In genomic region chr2:219209818-219210571, GRCh38 we compare ENCODE assay signal across 13 cellular contexts. TPM values are rescaled to one million over a fixed set of nuclear protein-coding genes. Genes with fewer than 3 reads are reported as not detected.
DNase-seq lines count a peak whose midpoint lies in the region; ATAC-seq and TF ChIP-seq lines count a peak whose summit lies in the region.
"Had no signal": no experiment of that assay in that cellular context is flagged by ENCODE, and none has a peak within 500 bp of the region (broad histone marks: within the 10 kb centered on the region; RNA-seq: fewer than 3 reads in every experiment).

No MANE protein-coding gene starts in this region.

- H3K9me3 Mint-ChIP-seq in activated T-cell treated with anti-CD3 and anti-CD28 coated beads, Interleukin-2, amount 50 U/mL, for 72 hours: no peaks in the 10 kb centered on the region
- no peaks in the 10 kb centered on the region for H3K9me3 Mint-ChIP-seq in activated T-cell treated with anti-CD3 and anti-CD28 coated beads, Interleukin-2, amount 50 U/mL, for 4 hours
- no peaks in the 10 kb centered on the region for H3K9me3 Mint-ChIP-seq in stimulated activated memory B cell treated with anti-CD40 and anti-IgM and Interleukin-4, amounts not matched to agents 10 μg/mL and 1 μg/mL and 100 μg/mL, for 72 hours

- peak overlapping the region; percentile 74 for H3K27ac Mint-ChIP-seq in activated T-cell treated with anti-CD3 and anti-CD28 coated beads, Interleukin-2, amount 50 U/mL, for 72 hours
- peak overlapping the region; percentile 40 for H3K27ac Mint-ChIP-seq in stimulated activated memory B cell treated with anti-CD40 and anti-IgM and Interleukin-4, amounts not matched to agents 10 μg/mL and 1 μg/mL and 100 μg/mL, for 72 hours

- no peak overlapping the region for H3K9ac ChIP-seq in SK-N-MC (ENCODE audit: insufficient read length)
- no peak overlapping the region for H3K9ac ChIP-seq in colonic mucosa (ENCODE audit: low read depth in 2 of 2, low read length in 2 of 2)

- H3K4me3 Mint-ChIP-seq in activated T-cell treated with anti-CD3 and anti-CD28 coated beads, Interleukin-2, amount 50 U/mL, for 72 hours: no peak overlapping the region
- H3K4me3 Mint-ChIP-seq in activated T-cell treated with anti-CD3 and anti-CD28 coated beads, Interleukin-2, amount 50 U/mL, for 4 hours: no peak overlapping the region
- H3K4me3 Mint-ChIP-seq in stimulated activated memory B cell treated with anti-CD40 and anti-IgM and Interleukin-4, amounts not matched to agents 10 μg/mL and 1 μg/mL and 100 μg/mL, for 72 hours: no peak overlapping the region

- H3K4me1 Mint-ChIP-seq in activated T-cell treated with anti-CD3 and anti-CD28 coated beads, Interleukin-2, amount 50 U/mL, for 72 hours (ENCODE audit: low read depth): peaks cover 52% of the 10 kb centered on the region
- H3K4me1 Mint-ChIP-seq in activated T-cell treated with anti-CD3 and anti-CD28 coated beads, Interleukin-2, amount 50 U/mL, for 4 hours (ENCODE audit: low read depth): peaks cover 32% of the 10 kb centered on the region
- H3K4me1 Mint-ChIP-seq in stimulated activated memory B cell treated with anti-CD40 and anti-IgM and Interleukin-4, amounts not matched to agents 10 μg/mL and 1 μg/mL and 100 μg/mL, for 72 hours: peaks cover 14% of the 10 kb centered on the region

- no peaks in the 10 kb centered on the region for H3K27me3 ChIP-seq in colonic mucosa
- H3K27me3 ChIP-seq: ovary had no signal

- TF ChIP-seq CTCF in colonic mucosa (IDR thresholded peaks at IDR 0.05): no peak

- H3K4me1 ChIP-seq in colonic mucosa: no peaks in the 10 kb centered on the region

- no peak for ATAC-seq in activated T-cell treated with anti-CD3 and anti-CD28 coated beads, Interleukin-2, amount 50 U/mL, for 72 hours (replicated peaks in 1 of 2)
- ATAC-seq in activated T-cell treated with anti-CD3 and anti-CD28 coated beads, Interleukin-2, amount 50 U/mL, for 4 hours: no peak
- no peak for ATAC-seq in stimulated activated memory B cell treated with anti-CD40 and anti-IgM and Interleukin-4, amounts not matched to agents 10 μg/mL and 1 μg/mL and 100 μg/mL, for 72 hours

- H3K4me3 ChIP-seq in SK-N-MC (no peak overlapping the region), colonic mucosa (no peak overlapping the region)
- H3K4me3 ChIP-seq: ovary had no signal

- DNase-seq in activated T-cell treated with anti-CD3 and anti-CD28 coated beads, Interleukin-2, amount 50 U/mL, for 72 hours: no peak
- no peak for DNase-seq in activated T-cell treated with anti-CD3 and anti-CD28 coated beads, Interleukin-2, amount 50 U/mL, for 4 hours
- DNase-seq in SK-N-MC (ENCODE audit: low read depth, low spot score) (no peak), colonic mucosa (peak; percentile 16), SHP77 treated with DMSO at 0.1 percent for 48 hours (lab: John Stamatoyannopoulos, UW) (no peak), COLO668 (lab: John Stamatoyannopoulos, UW; ENCODE audit: unreplicated experiment) (no peak), NCI-H2171 treated with DMSO at 0.1 percent for 48 hours (lab: John Stamatoyannopoulos, UW) (no peak)
- DNase-seq: cortex of kidney, DND-41, NCI-H2081, NCI-H82 had no signal

- peaks cover 64% of the 10 kb centered on the region for H3K36me3 ChIP-seq in SK-N-MC (ENCODE audit: insufficient read depth, low read length)
- H3K36me3 ChIP-seq in colonic mucosa: no peaks in the 10 kb centered on the region
- H3K36me3 ChIP-seq: ovary had no signal

- peak overlapping the region; percentile 54 for H3K27ac ChIP-seq in SK-N-MC
- H3K27ac ChIP-seq in colonic mucosa: no peak overlapping the region
- H3K27ac ChIP-seq: ovary had no signal

- H3K27me3 Mint-ChIP-seq in activated T-cell treated with anti-CD3 and anti-CD28 coated beads, Interleukin-2, amount 50 U/mL, for 72 hours (ENCODE audit: low read depth): no peaks in the 10 kb centered on the region
- no peaks in the 10 kb centered on the region for H3K27me3 Mint-ChIP-seq in activated T-cell treated with anti-CD3 and anti-CD28 coated beads, Interleukin-2, amount 50 U/mL, for 4 hours (ENCODE audit: low read depth)
- H3K27me3 Mint-ChIP-seq in stimulated activated memory B cell treated with anti-CD40 and anti-IgM and Interleukin-4, amounts not matched to agents 10 μg/mL and 1 μg/mL and 100 μg/mL, for 72 hours: no peaks in the 10 kb centered on the region

- H3K9me3 ChIP-seq in SK-N-MC (ENCODE audit: low read depth, low read length): no peaks in the 10 kb centered on the region
- no peaks in the 10 kb centered on the region for H3K9me3 ChIP-seq in colonic mucosa
- H3K9me3 ChIP-seq: ovary had no signal

- intact Hi-C loops in colonic mucosa (cut with DNase I): no loop called here

- peaks cover 3% of the 10 kb centered on the region in 2 donors for H3K36me3 Mint-ChIP-seq in activated T-cell treated with anti-CD3 and anti-CD28 coated beads, Interleukin-2, amount 50 U/mL, for 72 hours (ENCODE audit: insufficient read depth in 2 of 2)
- peaks cover 17% of the 10 kb centered on the region for H3K36me3 Mint-ChIP-seq in activated T-cell treated with anti-CD3 and anti-CD28 coated beads, Interleukin-2, amount 50 U/mL, for 4 hours (ENCODE audit: insufficient read depth)
- peaks cover 32% of the 10 kb centered on the region for H3K36me3 Mint-ChIP-seq in stimulated activated memory B cell treated with anti-CD40 and anti-IgM and Interleukin-4, amounts not matched to agents 10 μg/mL and 1 μg/mL and 100 μg/mL, for 72 hours

RNA-seq across cellular contexts. Expression of gene ZFAND2B, which starts 3.4 kb away (rescaled TPM):
- total RNA-seq in activated T-cell treated with anti-CD3 and anti-CD28 coated beads, Interleukin-2, amount 50 U/mL, for 72 hours: 10 to 100 TPM; 45.5 to 47.7 TPM
- total RNA-seq in activated T-cell treated with anti-CD3 and anti-CD28 coated beads, Interleukin-2, amount 50 U/mL, for 4 hours: 10 to 100 TPM; 27.0 to 35.3 (median 31.7) TPM
- total RNA-seq in colonic mucosa: 10 to 100 TPM; 65.5 to 74.6 TPM

RNA-seq across cellular contexts. Expression of gene ABCB6, which starts 8.8 kb away (rescaled TPM):
- total RNA-seq in activated T-cell treated with anti-CD3 and anti-CD28 coated beads, Interleukin-2, amount 50 U/mL, for 72 hours: 1 to 10 TPM; 8.5 to 8.8 TPM
- total RNA-seq in activated T-cell treated with anti-CD3 and anti-CD28 coated beads, Interleukin-2, amount 50 U/mL, for 4 hours: 10 to 100 TPM; 14.8 to 17.2 (median 15.4) TPM
- 10 to 100 TPM; 16.9 to 27.1 TPM for total RNA-seq in colonic mucosa

RNA-seq across cellular contexts. Expression of gene ATG9A, which starts 19.4 kb away (rescaled TPM):
- 10 to 100 TPM; 48.5 to 51.4 TPM for total RNA-seq in activated T-cell treated with anti-CD3 and anti-CD28 coated beads, Interleukin-2, amount 50 U/mL, for 72 hours
- 10 to 100 TPM; 29.7 to 31.4 (median 31.4) TPM for total RNA-seq in activated T-cell treated with anti-CD3 and anti-CD28 coated beads, Interleukin-2, amount 50 U/mL, for 4 hours
- total RNA-seq in colonic mucosa: 10 to 100 TPM; 56.4 to 63.8 TPM

RNA-seq across cellular contexts. Expression of gene ANKZF1, which starts 19.6 kb away (rescaled TPM):
- total RNA-seq in activated T-cell treated with anti-CD3 and anti-CD28 coated beads, Interleukin-2, amount 50 U/mL, for 72 hours: 100 to 1,000 TPM; 101 to 117 TPM
- 10 to 100 TPM; 40.8 to 52.1 (median 45.5) TPM for total RNA-seq in activated T-cell treated with anti-CD3 and anti-CD28 coated beads, Interleukin-2, amount 50 U/mL, for 4 hours
- total RNA-seq in colonic mucosa: 10 to 100 TPM; 56.7 to 67.1 TPM

RNA-seq across cellular contexts. Expression of gene RETREG2, which starts 31.9 kb away (rescaled TPM):
- total RNA-seq in activated T-cell treated with anti-CD3 and anti-CD28 coated beads, Interleukin-2, amount 50 U/mL, for 72 hours: 10 to 100 TPM; 53.7 to 66.8 TPM
- total RNA-seq in activated T-cell treated with anti-CD3 and anti-CD28 coated beads, Interleukin-2, amount 50 U/mL, for 4 hours: 10 to 100 TPM; 55.0 to 63.1 (median 62.7) TPM
- total RNA-seq in colonic mucosa: 100 to 1,000 TPM in 1 of 2 donors, 10 to 100 TPM in 1; 94.4 to 116 TPM
